In the genomic region with DNA sequence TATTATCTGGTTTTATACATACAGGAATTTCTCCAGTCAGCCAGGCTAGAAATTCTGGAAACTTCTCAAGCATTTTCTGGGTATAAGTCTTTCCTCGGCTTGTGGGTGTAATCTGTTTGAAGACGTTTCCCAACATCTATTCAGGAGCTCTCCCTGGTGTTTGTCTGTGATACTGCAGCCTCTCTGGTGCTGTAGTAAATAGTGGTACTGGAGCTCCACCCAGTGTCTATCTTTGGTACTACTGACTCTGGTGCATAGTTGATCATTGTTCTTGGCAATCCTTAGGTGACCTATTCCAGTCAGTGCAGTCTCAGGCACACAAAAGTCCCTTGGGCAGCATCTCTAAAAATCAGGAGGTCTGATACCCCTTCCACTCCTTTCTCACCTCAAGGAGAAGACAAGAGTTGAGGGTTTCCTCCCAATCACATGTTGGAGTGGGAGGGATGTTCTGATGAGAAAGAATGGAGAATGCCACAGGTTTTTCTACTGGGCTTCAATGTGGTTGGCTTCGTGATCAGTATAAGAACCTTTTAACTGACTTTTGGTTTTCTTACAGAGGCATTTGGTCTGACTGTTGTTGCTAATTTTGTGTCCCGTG, we compare ENCODE assay signal across 8 cellular contexts.
DNase-seq lines count a peak whose midpoint lies in the region; ATAC-seq lines count a peak whose summit lies in the region.

No MANE protein-coding gene starts in this region.

- DNase-seq in AG20443 (ENCODE audit: low spot score) (peak; percentile 77), NCI-H226 (peak; percentile 50), left kidney (ENCODE audit: low read depth, low spot score) (peak; percentile 90)
- DNase-seq in activated CD4-positive, CD25-positive, alpha-beta regulatory T cell treated with anti-CD3 and anti-CD28 coated beads, Interleukin-2, amount 50 U/mL, for 16 hours (ENCODE audit: low read depth, low spot score) = peak; percentile 74
- DNase-seq in central memory CD4-positive, alpha-beta T cell = peak; percentile 80
- DNase-seq in stimulated activated CD4-positive, alpha-beta T cell treated with anti-CD3 and anti-CD28 coated beads, TNF-alpha, amount 100 ng/mL, for 4 hours (ENCODE audit: low read depth in 3 of 3) = peak; percentile 48 to 74 (median 57)

- ATAC-seq in GM18870 (IDR thresholded peaks at IDR 0.05; ENCODE audit: unreplicated experiment) = peak; percentile 92
- ATAC-seq in HG03135 (IDR thresholded peaks at IDR 0.05; ENCODE audit: unreplicated experiment) = peak; percentile 92

Comparison
In these comparisons a context has a peak if more than half of its experiments do, and no peak if none do; other contexts are left out.
1. Peak in every context shown above with its lines: DNase-seq and ATAC-seq.